In genomic region chr2:46230677-46231425, GRCh38 we compare ENCODE assay signal across 24 cellular contexts.
DNase-seq lines count a peak whose midpoint lies in the region; ATAC-seq, FAIRE-seq and TF ChIP-seq lines count a peak whose summit lies in the region.
"Had no signal": no experiment of that assay in that cellular context is flagged by ENCODE, and none has a peak within 500 bp of the region (broad histone marks: within the 10 kb centered on the region; RNA-seq: fewer than 3 reads in every experiment).

No MANE protein-coding gene starts in this region.

- H4K20me1 ChIP-seq in PC-9 (ENCODE audit: insufficient read depth) (no peaks in the 10 kb centered on the region), HepG2 (ENCODE audit: insufficient read depth, low read length) (no peaks in the 10 kb centered on the region), OCI-LY7 (ENCODE audit: insufficient read depth, low read length) (no peaks in the 10 kb centered on the region)

- in situ Hi-C loops in HepG2 (cut with HindIII; ENCODE audit: extremely low pct_ligation_motif_present, low pct_unique_long_range_greater_than_20kb): no loop called here

- H3F3A ChIP-seq in PC-9 (ENCODE audit: insufficient read depth, low read depth): peaks cover 3% of the 10 kb centered on the region; the same call in 1 of the 2 replicates

- TF ChIP-seq POLR2A in HepG2 (IDR thresholded peaks at IDR 0.05; ENCODE audit: insufficient read depth in 1 of 2, low read depth in 2 of 2, low read length in 2 of 2) (no peak), upper lobe of left lung (IDR thresholded peaks at IDR 0.05) (no peak)

- no peak for TF ChIP-seq EP300 in HepG2 (IDR thresholded peaks at IDR 0.05; ENCODE audit: low read depth in 2 of 2, low read length in 2 of 2)
- no peak for TF ChIP-seq EP300 in HepG2 (CRISPR knock-in tag; IDR thresholded peaks at IDR 0.05; ENCODE audit: borderline replicate concordance)
- TF ChIP-seq EP300 in upper lobe of left lung (IDR thresholded peaks at IDR 0.05): peak in 3 of 4 donors; percentile 29 to 84 (median 39)

- H3K4me2 ChIP-seq in PC-9 (0 out of 2 replicates have a peak overlapping the region, but pooled peaks have one; percentile 1), HepG2 (ENCODE audit: low read depth, low read length) (peak overlapping the region; percentile 90), OCI-LY7 (ENCODE audit: low read length) (no peak overlapping the region)
- H3K4me2 ChIP-seq: SK-N-SH had no signal

- TF ChIP-seq CTCF in PC-9 (conservative IDR thresholded peaks at IDR 0.05) (no peak), HepG2 (CRISPR knock-in tag; IDR thresholded peaks at IDR 0.05) (no peak), upper lobe of left lung (IDR thresholded peaks at IDR 0.05) (no peak), OCI-LY7 (conservative IDR thresholded peaks at IDR 0.05; ENCODE audit: low read length) (no peak)

- H3K9me3 Mint-ChIP-seq in activated CD8-positive, alpha-beta memory T cell treated with anti-CD3 and anti-CD28 coated beads, Interleukin-2, amount 10 ng/mL, durations not matched to agents 7 days and 5 days (ENCODE audit: low read depth): no peaks in the 10 kb centered on the region
- H3K9me3 Mint-ChIP-seq: activated CD4-positive, alpha-beta T cell treated with anti-CD3 and anti-CD28 coated beads, Interleukin-2, amount 10 ng/mL, durations not matched to agents 7 days and 5 days; activated naive CD8-positive, alpha-beta T cell treated with anti-CD3 and anti-CD28 coated beads for 36 hours; activated T-helper 2 cell treated with anti-CD3 and anti-CD28 coated beads, Interferon-gamma antibody, Interleukin-2, Interleukin-4, amounts not matched to agents 10 μg/mL and 5 μg/mL and 100 μg/mL, durations not matched to agents 14 hours and 24 hours and 36 hours had no signal

- no peak for DNase-seq in activated CD8-positive, alpha-beta memory T cell treated with anti-CD3 and anti-CD28 coated beads, Interleukin-2, amount 10 ng/mL, durations not matched to agents 7 days and 5 days
- DNase-seq in activated CD8-positive, alpha-beta memory T cell treated with anti-CD3 and anti-CD28 coated beads, Interleukin-2, amount 50 U/mL, for 4 hours: no peak
- DNase-seq in PC-9 (no peak), HepG2 (ENCODE audit: low spot score) (no peak), upper lobe of left lung (peak in 1 of 2 donors; percentile 42), OCI-LY7 (ENCODE audit: low spot score) (no peak), NCI-H526 treated with DMSO at 0.1 percent for 48 hours (lab: John Stamatoyannopoulos, UW) (no peak)
- DNase-seq: activated naive CD8-positive, alpha-beta T cell treated with anti-CD3 and anti-CD28 coated beads for 36 hours; islet precursor cell; NCI-H1417 treated with DMSO at 0.1 percent for 48 hours; NCI-H510A treated with DMSO at 0.1 percent for 48 hours; SK-N-SH; transverse colon had no signal

- POLR2A ChIA-PET in PC-9 (lab: Charles Lee; ENCODE audit: unreplicated experiment) (no interaction called here), HepG2 (lab: Yijun Ruan, JAX) (interaction anchor here (0.6 to 1.4 kb wide), 3 partner anchors 69 to 178 kb away, joined by 3 read pairs; no protein-coding TSS in a partner anchor), OCI-LY7 (lab: Charles Lee) (no interaction called here)

- TF ChIP-seq RAD21 in HepG2 (CRISPR knock-in tag; IDR thresholded peaks at IDR 0.05): no peak

- BruUV-seq in PC-9 (replicated peaks; lab: Mats Ljungman, UMichigan): no TSS peak
- no TSS peak for BruUV-seq in HepG2 (replicated peaks; lab: Mats Ljungman, UMichigan)
- no TSS peak for BruUV-seq in OCI-LY7 (replicated peaks; lab: Mats Ljungman, UMichigan)

- intact Hi-C loops in PC-9 (cut with micrococcal nuclease; ENCODE audit: unreplicated experiment): no loop called here
- intact Hi-C loops in HepG2 (cut with micrococcal nuclease; ENCODE audit: unreplicated experiment): no loop called here
- intact Hi-C loops in OCI-LY7 (cut with micrococcal nuclease; ENCODE audit: unreplicated experiment): no loop called here

- H3K9me3 ChIP-seq in PC-9 (ENCODE audit: insufficient read depth, low read depth) (peaks cover 7% of the 10 kb centered on the region), HepG2 (ENCODE audit: low read length) (no peaks in the 10 kb centered on the region), upper lobe of left lung (no peaks in the 10 kb centered on the region), OCI-LY7 (ENCODE audit: low read length) (no peaks in the 10 kb centered on the region)
- H3K9me3 ChIP-seq: ascending aorta, MG63, prostate gland, SK-N-SH, transverse colon had no signal

- H3K4me3 ChIP-seq in PC-9 (no peak overlapping the region), HepG2 (replicated peaks in 1 of 3; ENCODE audit: insufficient read depth in 1 of 3, low read depth in 2 of 3, low read length in 3 of 3) (no peak overlapping the region), upper lobe of left lung (no peak overlapping the region), OCI-LY7 (ENCODE audit: low read depth, low read length, poor library complexity, severe bottlenecking) (no peak overlapping the region)
- H3K4me3 ChIP-seq: ascending aorta, K562, lung, MG63, prostate gland, transverse colon had no signal

- no peaks in the 10 kb centered on the region for H3K36me3 Mint-ChIP-seq in activated CD8-positive, alpha-beta memory T cell treated with anti-CD3 and anti-CD28 coated beads, Interleukin-2, amount 10 ng/mL, durations not matched to agents 7 days and 5 days
- H3K36me3 Mint-ChIP-seq: activated naive CD8-positive, alpha-beta T cell treated with anti-CD3 and anti-CD28 coated beads for 36 hours had no signal

- WGBS in HepG2 (ENCODE audit: low lambda C conversion rate): 36% methylated on average over 4 of the region's 4 CpGs
- WGBS in upper lobe of left lung, 2 donors: 63 to 75% methylated on average over 4 of the region's 4 CpGs

- H3K9me2 ChIP-seq in PC-9 (ENCODE audit: insufficient read depth) (no peaks in the 10 kb centered on the region), OCI-LY7 (ENCODE audit: insufficient read depth, low read length) (no peaks in the 10 kb centered on the region)
- H3K9me2 ChIP-seq: SK-N-SH had no signal

- H3K27ac ChIP-seq in PC-9 (no peak overlapping the region), HepG2 (ENCODE audit: extremely low read length, insufficient read depth, low read length) (no peak overlapping the region), upper lobe of left lung (peak overlapping the region in 3 of 4 donors; percentile 44 to 77 (median 71)), OCI-LY7 (ENCODE audit: low read depth, low read length, poor library complexity, severe bottlenecking) (no peak overlapping the region)
- H3K27ac ChIP-seq: prostate gland had no signal

- peaks cover 12% of the 10 kb centered on the region for H3K27me3 Mint-ChIP-seq in activated CD8-positive, alpha-beta memory T cell treated with anti-CD3 and anti-CD28 coated beads, Interleukin-2, amount 10 ng/mL, durations not matched to agents 7 days and 5 days
- H3K27me3 Mint-ChIP-seq: activated naive CD8-positive, alpha-beta T cell treated with anti-CD3 and anti-CD28 coated beads for 36 hours had no signal

- no peak overlapping the region for H3K4me3 Mint-ChIP-seq in activated CD8-positive, alpha-beta memory T cell treated with anti-CD3 and anti-CD28 coated beads, Interleukin-2, amount 10 ng/mL, durations not matched to agents 7 days and 5 days
- H3K4me3 Mint-ChIP-seq: activated CD4-positive, alpha-beta T cell treated with anti-CD3 and anti-CD28 coated beads, Interleukin-2, amount 10 ng/mL, durations not matched to agents 7 days and 5 days; activated naive CD8-positive, alpha-beta T cell treated with anti-CD3 and anti-CD28 coated beads for 36 hours; B cell had no signal

- H3K27ac Mint-ChIP-seq in activated CD8-positive, alpha-beta memory T cell treated with anti-CD3 and anti-CD28 coated beads, Interleukin-2, amount 10 ng/mL, durations not matched to agents 7 days and 5 days: peak overlapping the region; percentile 93
- H3K27ac Mint-ChIP-seq: activated CD4-positive, alpha-beta T cell treated with anti-CD3 and anti-CD28 coated beads, Interleukin-2, amount 10 ng/mL, durations not matched to agents 7 days and 5 days; activated naive CD8-positive, alpha-beta T cell treated with anti-CD3 and anti-CD28 coated beads for 36 hours; B cell had no signal

- H3K9ac ChIP-seq in HepG2 (ENCODE audit: insufficient read depth, low read depth, low read length): no peak overlapping the region
- H3K9ac ChIP-seq: SK-N-SH had no signal

- FAIRE-seq in HepG2 (lab: Jason Lieb, UNC): no peak
- FAIRE-seq: A204.1, GM12891, K562 had no signal

- H3K36me3 ChIP-seq in PC-9 (ENCODE audit: low read depth): peaks cover 15% of the 10 kb centered on the region; the same call in 1 of the 2 replicates
- no peaks in the 10 kb centered on the region for H3K36me3 ChIP-seq in HepG2 (replicated peaks in 1 of 2; ENCODE audit: control insufficient read depth in 1 of 2, insufficient read depth in 2 of 2, low read length in 2 of 2)
- no peaks in the 10 kb centered on the region for H3K36me3 ChIP-seq in upper lobe of left lung
- no peaks in the 10 kb centered on the region for H3K36me3 ChIP-seq in OCI-LY7 (ENCODE audit: insufficient read depth, low read length)
- H3K36me3 ChIP-seq: ascending aorta, MG63, prostate gland, transverse colon had no signal

- CTCF ChIA-PET in activated CD8-positive, alpha-beta memory T cell treated with anti-CD3 and anti-CD28 coated beads, Interleukin-2, amount 10 ng/mL, durations not matched to agents 7 days and 5 days (lab: Charles Lee): interaction anchor here (0.5 to 2.1 kb wide), 14 partner anchors 9 to 345 kb away, joined by 3 to 13 read pairs (median 5); no protein-coding TSS in a partner anchor
- CTCF ChIA-PET in PC-9 (lab: Charles Lee) (interaction anchor here (0.6 kb wide), 1 partner anchor 135 kb away, joined by 4 read pairs; no protein-coding TSS in a partner anchor), HepG2 (lab: Yijun Ruan, JAX; ENCODE audit: low intra/inter-chr PET ratio, low total read pairs) (interaction anchor here (1.6 kb wide), 1 partner anchor 135 kb away, joined by 5 read pairs; no protein-coding TSS in a partner anchor), OCI-LY7 (lab: Charles Lee; ENCODE audit: unreplicated experiment) (no interaction called here)

- no peaks in the 10 kb centered on the region for H3K79me2 ChIP-seq in PC-9 (ENCODE audit: low read depth)
- H3K79me2 ChIP-seq in HepG2 (ENCODE audit: insufficient read depth, low read length): no peaks in the 10 kb centered on the region
- no peaks in the 10 kb centered on the region for H3K79me2 ChIP-seq in OCI-LY7 (ENCODE audit: insufficient read depth, low read depth, low read length)

- peaks cover 42% of the 10 kb centered on the region for H3K4me1 Mint-ChIP-seq in activated CD8-positive, alpha-beta memory T cell treated with anti-CD3 and anti-CD28 coated beads, Interleukin-2, amount 10 ng/mL, durations not matched to agents 7 days and 5 days
- H3K4me1 Mint-ChIP-seq: B cell had no signal

- ATAC-seq in activated CD8-positive, alpha-beta memory T cell treated with anti-CD3 and anti-CD28 coated beads, Interleukin-2, amount 10 ng/mL, durations not matched to agents 7 days and 5 days: no peak
- ATAC-seq in HepG2 (no peak), upper lobe of left lung (ENCODE audit: low FRiP score in 2 of 2) (no peak), GM18873 (IDR thresholded peaks at IDR 0.05; ENCODE audit: low FRiP score, unreplicated experiment) (no peak)

- H2AFZ ChIP-seq in PC-9 (no peak overlapping the region), HepG2 (ENCODE audit: low read length) (no peak overlapping the region), OCI-LY7 (ENCODE audit: low read length) (no peak overlapping the region)

- no peaks in the 10 kb centered on the region for H3K27me3 ChIP-seq in PC-9 (ENCODE audit: insufficient read depth, low read depth)
- H3K27me3 ChIP-seq in HepG2 (ENCODE audit: control insufficient read depth in 1 of 2, insufficient read depth in 2 of 2, low read length in 2 of 2): peaks cover 0 to 10% of the 10 kb centered on the region in 2 experiments; a peak in 3 of 5 replicates
- H3K27me3 ChIP-seq in upper lobe of left lung: no peaks in the 10 kb centered on the region
- H3K27me3 ChIP-seq: ascending aorta, MG63, transverse colon had no signal

- H3K4me1 ChIP-seq in PC-9 (replicated peaks; ENCODE audit: insufficient read depth): peaks cover 21% of the 10 kb centered on the region
- peaks cover 66% of the 10 kb centered on the region for H3K4me1 ChIP-seq in HepG2 (ENCODE audit: insufficient read depth, low read length)
- peaks cover 6 to 25% (median 16%) of the 10 kb centered on the region in 4 donors for H3K4me1 ChIP-seq in upper lobe of left lung
- no peaks in the 10 kb centered on the region for H3K4me1 ChIP-seq in OCI-LY7 (ENCODE audit: insufficient read depth, low read length, poor library complexity, severe bottlenecking)
- H3K4me1 ChIP-seq: prostate gland had no signal

Comparison
In these comparisons a context has a peak if more than half of its experiments do, and no peak if none do; other contexts are left out.
1. H3K27ac ChIP-seq: peak in upper lobe of left lung (3 of 4); none in PC-9 (single experiment), HepG2 (single experiment) and OCI-LY7 (single experiment).